In the genomic region with DNA sequence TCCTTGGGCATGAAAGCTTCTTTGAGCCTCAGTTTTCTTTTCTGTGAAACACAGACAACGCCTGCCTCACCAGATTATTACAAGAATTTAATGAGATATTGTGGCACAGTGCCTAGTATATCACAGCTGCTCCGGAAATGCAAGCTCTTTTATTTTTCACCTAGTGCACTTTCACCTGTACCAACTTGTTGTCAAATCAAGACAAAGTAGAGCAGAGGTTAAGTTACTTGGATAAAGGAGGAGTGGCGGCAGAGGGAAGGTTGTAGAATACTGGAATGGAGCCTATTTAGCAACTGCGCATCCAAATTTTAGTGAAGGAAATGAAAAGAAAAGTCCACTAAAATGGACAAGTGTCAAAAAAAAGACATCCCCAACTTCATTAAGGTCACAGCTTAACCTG, we compare ENCODE assay signal across 29 cellular contexts. TPM values are rescaled to one million over a fixed set of nuclear protein-coding genes. Genes with fewer than 3 reads are reported as not detected.
"Had no signal": no experiment of that assay in that cellular context is flagged by ENCODE, and none has a peak within 500 bp of the region (broad histone marks: within the 10 kb centered on the region; RNA-seq: fewer than 3 reads in every experiment).

No MANE protein-coding gene starts in this region.

- H3K27ac ChIP-seq: ascending aorta, coronary artery, esophagus squamous epithelium, pancreas, psoas muscle, sigmoid colon, testis, uterus, WERI-Rb-1 had no signal

- FAIRE-seq: endothelial cell of umbilical vein, pancreas, TTC549 had no signal

- ATAC-seq: naive thymus-derived CD4-positive, alpha-beta T cell; pancreas; psoas muscle; stimulated activated naive B cell treated with anti-CD40 and anti-IgM and Interleukin-4, amounts not matched to agents 10 μg/mL and 1 μg/mL and 100 μg/mL, for 72 hours had no signal

- H3K9me3 ChIP-seq: ascending aorta, esophagus squamous epithelium, pancreas, sigmoid colon, testis, transverse colon had no signal

- H3K27me3 ChIP-seq: ascending aorta, pancreas, testis, uterus had no signal

- H3K36me3 ChIP-seq: ascending aorta, esophagus squamous epithelium, pancreas, sigmoid colon, transverse colon, uterus, WERI-Rb-1 had no signal

- H3K4me3 ChIP-seq: ascending aorta, coronary artery, esophagus squamous epithelium, pancreas, psoas muscle, sigmoid colon, testis, transverse colon, uterus had no signal

- H3K4me1 ChIP-seq: pancreas, testis had no signal

- DNase-seq: activated CD4-positive, alpha-beta memory T cell treated with anti-CD3 and anti-CD28 coated beads for 36 hours; activated CD4-positive, alpha-beta T cell treated with anti-CD3 and anti-CD28 coated beads, Interleukin-2, amount 10 ng/mL, durations not matched to agents 24 days and 14 days; activated CD4-positive, CD25-positive, alpha-beta regulatory T cell treated with anti-CD3 and anti-CD28 coated beads, Interleukin-2, amount 50 U/mL, for 72 hours; activated CD8-positive, alpha-beta memory T cell treated with anti-CD3 and anti-CD28 coated beads, Interleukin-2, amount 50 U/mL, for 48 hours; activated gamma-delta T cell; activated naive CD4-positive, alpha-beta T cell treated with anti-CD3 and anti-CD28 coated beads, Interleukin-2, amount 10 ng/mL, durations not matched to agents 7 days and 5 days; activated naive CD8-positive, alpha-beta T cell treated with anti-CD3 and anti-CD28 coated beads, Interleukin-2, amount 10 ng/mL, durations not matched to agents 7 days and 5 days; activated T-cell treated with anti-CD3 and anti-CD28 coated beads, Interleukin-2, amount 50 U/mL, for 24 hours; esophagus squamous epithelium; foreskin melanocyte; mammary epithelial cell; naive thymus-derived CD4-positive, alpha-beta T cell; nucleus accumbens; pancreas; psoas muscle; sigmoid colon; stimulated activated CD4-positive, alpha-beta T cell treated with anti-CD3 and anti-CD28 coated beads, Interleukin-15, amount 100 ng/mL, for 24 hours; stimulated activated CD4-positive, alpha-beta T cell treated with anti-CD3 and anti-CD28 coated beads, Interleukin-2, amount 100 ng/mL, for 24 hours; stimulated activated naive B cell treated with anti-CD40 and anti-IgM and Interleukin-4, amounts not matched to agents 10 μg/mL and 1 μg/mL and 100 μg/mL, for 72 hours; T-helper 9 cell; testis; transverse colon; uterus; WERI-Rb-1 had no signal

RNA-seq across cellular contexts. Expression of gene RHOBTB1, which starts 54.9 kb away (rescaled TPM):
- total RNA-seq: activated CD4-positive, alpha-beta memory T cell treated with anti-CD3 and anti-CD28 coated beads for 36 hours; activated CD4-positive, alpha-beta T cell treated with anti-CD3 and anti-CD28 coated beads, Interleukin-2, amount 10 ng/mL, durations not matched to agents 24 days and 14 days; activated naive CD8-positive, alpha-beta T cell treated with anti-CD3 and anti-CD28 coated beads, Interleukin-2, amount 10 ng/mL, durations not matched to agents 7 days and 5 days; T-helper 1 cell treated with Interleukin-12 subunit alpha and Interleukin-12 subunit beta and Interleukin-4 antibody, amounts not matched to agents 30 ng/mL and 1 ng/mL, for 36 hours had no signal
- polyA plus RNA-seq: naive thymus-derived CD4-positive, alpha-beta T cell had no signal
